ENCODE assay signal across 29 cellular contexts in genomic region chr12:132397152-132397933, GRCh38.
DNase-seq lines count a peak whose midpoint lies in the region; ATAC-seq and TF ChIP-seq lines count a peak whose summit lies in the region.
"Had no signal": no experiment of that assay in that cellular context is flagged by ENCODE, and none has a peak within 500 bp of the region (broad histone marks: within the 10 kb centered on the region; RNA-seq: fewer than 3 reads in every experiment).

No MANE protein-coding gene starts in this region.

- no peaks in the 10 kb centered on the region for H3K9me3 ChIP-seq in Caco-2
- H3K9me3 ChIP-seq: breast epithelium, colonic mucosa, pancreas, right lobe of liver, stomach, tibial artery had no signal

- H3K27me3 ChIP-seq in Caco-2 (replicated peaks; ENCODE audit: control insufficient read depth, insufficient read depth, low read length) (no peaks in the 10 kb centered on the region), foreskin keratinocyte (peaks cover 35% of the 10 kb centered on the region), brain microvascular endothelial cell (replicated peaks) (peaks cover 23% of the 10 kb centered on the region)
- H3K27me3 ChIP-seq: right lobe of liver had no signal

- H3K4me1 Mint-ChIP-seq in Caco-2 (ENCODE audit: low read depth, unreplicated experiment) (peaks cover 17% of the 10 kb centered on the region), memory B cell (peaks cover 20% of the 10 kb centered on the region)
- H3K4me1 Mint-ChIP-seq: CD4-positive, alpha-beta memory T cell had no signal

- POLR2A ChIA-PET in Caco-2 (lab: Charles Lee) = no interaction called here

- no TSS peak for BruUV-seq in Caco-2 (replicated peaks; lab: Mats Ljungman, UMichigan)

- H3K27ac Mint-ChIP-seq in Caco-2 (ENCODE audit: unreplicated experiment) (peak overlapping the region; percentile 75), memory B cell (no peak overlapping the region)
- H3K27ac Mint-ChIP-seq: activated T-cell treated with anti-CD3 and anti-CD28 coated beads, Interleukin-2, amount 50 U/mL, for 24 hours; CD4-positive, alpha-beta memory T cell; effector memory CD8-positive, alpha-beta T cell; natural killer cell treated with Interleukin-12 subunit alpha and Interleukin-12 subunit beta and Interleukin-15 and Interleukin-18, amount 100 ng/mL, for 72 hours; T-helper 1 cell treated with Interleukin-12 subunit alpha and Interleukin-12 subunit beta and Interleukin-4 antibody, amounts not matched to agents 30 μg/mL and 1 μg/mL, for 36 hours had no signal

- H3K4me3 ChIP-seq in Caco-2 (ENCODE audit: low read depth, low read length) (no peak overlapping the region), brain microvascular endothelial cell (ENCODE audit: low read depth, low read length) (no peak overlapping the region)
- H3K4me3 ChIP-seq: breast epithelium, colonic mucosa, pancreas, right lobe of liver, stomach, tibial artery had no signal

- H3K27me3 Mint-ChIP-seq in Caco-2 (ENCODE audit: insufficient read depth, unreplicated experiment) = peaks cover 3% of the 10 kb centered on the region
- peaks cover 34% of the 10 kb centered on the region for H3K27me3 Mint-ChIP-seq in memory B cell

- in situ Hi-C loops in brain microvascular endothelial cell (cut with HindIII; ENCODE audit: low pct_ligation_motif_present, low sequenced_read_pairs) = no loop called here

- DNase-seq in NCI-H187 (lab: John Stamatoyannopoulos, UW) (peak; percentile 37 to 48), NCI-H187 treated with DMSO at 0.1 percent for 48 hours (lab: John Stamatoyannopoulos, UW) (no peak), Caco-2 (peak; percentile 55 to 71), NCI-H345 treated with DMSO at 0.1 percent for 48 hours (lab: John Stamatoyannopoulos, UW; ENCODE audit: unreplicated experiment) (peak; percentile 8), memory B cell (ENCODE audit: low spot score in 2 of 2) (no peak), foreskin keratinocyte (no peak), brain microvascular endothelial cell (no peak), NCI-H2227 (lab: John Stamatoyannopoulos, UW; ENCODE audit: unreplicated experiment) (no peak)
- DNase-seq: 8988T; activated CD4-positive, alpha-beta T cell treated with anti-CD3 and anti-CD28 coated beads for 4 hours; activated naive CD4-positive, alpha-beta T cell; activated T-cell treated with anti-CD3 and anti-CD28 coated beads, Interleukin-2, amount 50 U/mL, for 24 hours; CD4-positive, alpha-beta memory T cell; colonic mucosa; DMS79; effector memory CD8-positive, alpha-beta T cell; foreskin fibroblast; GF-D8; GOT3; Karpas-422; NCI-H2081; NCI-H524 treated with DMSO at 0.1 percent for 48 hours; stomach had no signal

- H3K36me3 ChIP-seq in Caco-2 (ENCODE audit: control insufficient read depth, insufficient read depth, low read length) (no peaks in the 10 kb centered on the region), brain microvascular endothelial cell (replicated peaks) (no peaks in the 10 kb centered on the region)
- H3K36me3 ChIP-seq: breast epithelium, colonic mucosa, pancreas, right lobe of liver, stomach, tibial artery had no signal

- H3K4me1 ChIP-seq in Caco-2 (peaks cover 11% of the 10 kb centered on the region), foreskin keratinocyte (no peaks in the 10 kb centered on the region)
- H3K4me1 ChIP-seq: breast epithelium, colonic mucosa, pancreas, right lobe of liver, tibial artery had no signal

- TF ChIP-seq CTCF in Caco-2 (IDR thresholded peaks at IDR 0.05; ENCODE audit: insufficient read depth in 1 of 2, low read depth in 1 of 2, low read length in 1 of 2, severe bottlenecking in 1 of 2, unreplicated experiment in 1 of 2) = no peak
- TF ChIP-seq CTCF in foreskin keratinocyte (conservative IDR thresholded peaks at IDR 0.05) = no peak
- no peak for TF ChIP-seq CTCF in brain microvascular endothelial cell (IDR thresholded peaks at IDR 0.05; ENCODE audit: low read depth, low read length, missing control alignments)

- CTCF ChIA-PET in Caco-2 (lab: Charles Lee) = interaction anchor here (0.8 kb wide), 1 partner anchor 16 kb away, joined by 3 read pairs; no protein-coding TSS in a partner anchor

- H3K36me3 Mint-ChIP-seq in Caco-2 (ENCODE audit: insufficient read depth, unreplicated experiment) (no peaks in the 10 kb centered on the region), memory B cell (no peaks in the 10 kb centered on the region)
- H3K36me3 Mint-ChIP-seq: CD4-positive, alpha-beta memory T cell; natural killer cell treated with Interleukin-12 subunit alpha and Interleukin-12 subunit beta and Interleukin-15 and Interleukin-18, amount 100 ng/mL, for 72 hours had no signal

- ATAC-seq in memory B cell (ENCODE audit: low read depth) (no peak), foreskin keratinocyte (no peak)
- ATAC-seq: effector memory CD8-positive, alpha-beta T cell; natural killer cell treated with Interleukin-12 subunit alpha and Interleukin-12 subunit beta and Interleukin-15 and Interleukin-18, amount 100 ng/mL, for 72 hours; pancreas had no signal

- intact Hi-C loops in Caco-2 (cut with micrococcal nuclease; ENCODE audit: unreplicated experiment) = no loop called here

- H3K27ac ChIP-seq in foreskin keratinocyte = no peak overlapping the region
- H3K27ac ChIP-seq in brain microvascular endothelial cell = no peak overlapping the region
- H3K27ac ChIP-seq: breast epithelium, colonic mucosa, pancreas, right lobe of liver, stomach, tibial artery had no signal

- H3K4me3 Mint-ChIP-seq in Caco-2 (ENCODE audit: unreplicated experiment) (peak overlapping the region; percentile 63), memory B cell (peak overlapping the region; percentile 59)
- H3K4me3 Mint-ChIP-seq: activated T-cell treated with anti-CD3 and anti-CD28 coated beads, Interleukin-2, amount 50 U/mL, for 24 hours; CD4-positive, alpha-beta memory T cell; effector memory CD8-positive, alpha-beta T cell; natural killer cell treated with Interleukin-12 subunit alpha and Interleukin-12 subunit beta and Interleukin-15 and Interleukin-18, amount 100 ng/mL, for 72 hours; T-helper 1 cell treated with Interleukin-12 subunit alpha and Interleukin-12 subunit beta and Interleukin-4 antibody, amounts not matched to agents 30 μg/mL and 1 μg/mL, for 36 hours had no signal

- H3K9me3 Mint-ChIP-seq in Caco-2 (ENCODE audit: unreplicated experiment) (no peaks in the 10 kb centered on the region), memory B cell (peaks cover 1% of the 10 kb centered on the region)
- H3K9me3 Mint-ChIP-seq: CD4-positive, alpha-beta memory T cell had no signal

Comparison
In these comparisons a context has a peak if more than half of its experiments do, and no peak if none do; other contexts are left out.
1. DNase-seq: peak in NCI-H187 (2 of 2), Caco-2 (2 of 2) and NCI-H345 treated with DMSO at 0.1 percent for 48 hours (single experiment); none in NCI-H187 treated with DMSO at 0.1 percent for 48 hours (single experiment), memory B cell (0 of 2), foreskin keratinocyte (0 of 2), brain microvascular endothelial cell (single experiment) and NCI-H2227 (single experiment).